23 cellular contexts compared by ENCODE assay signal in the genomic region with DNA sequence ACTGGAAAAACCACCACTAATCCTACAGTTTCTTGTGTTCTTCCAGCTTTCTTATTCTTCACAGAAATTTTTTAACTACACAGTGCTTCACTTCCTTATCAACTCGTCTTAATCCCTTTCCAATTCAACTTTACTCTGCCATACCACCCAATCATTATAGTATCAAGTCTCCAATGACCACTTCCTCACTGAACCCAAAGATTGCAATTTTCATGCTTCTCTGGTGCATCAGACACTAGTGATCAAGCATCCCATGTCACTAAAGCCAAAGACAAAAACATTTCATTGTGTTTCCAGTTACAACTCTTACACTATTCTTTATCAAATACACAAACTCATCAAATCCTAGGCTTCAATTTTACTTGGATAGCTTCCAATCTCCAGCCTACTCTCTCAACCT. TPM values are rescaled to one million over a fixed set of nuclear protein-coding genes. Genes with fewer than 3 reads are reported as not detected.
A peak's percentile ranks its signal among the peaks of the same experiment; 100 is the strongest.
DNase-seq lines count a peak whose midpoint lies in the region; ATAC-seq and TF ChIP-seq lines count a peak whose summit lies in the region.
"Had no signal": no experiment of that assay in that cellular context is flagged by ENCODE, and none has a peak within 500 bp of the region (broad histone marks: within the 10 kb centered on the region; RNA-seq: fewer than 3 reads in every experiment).

No MANE protein-coding gene starts in this region.

- no peaks in the 10 kb centered on the region for H3K9me3 ChIP-seq in hepatocyte (ENCODE audit: low read depth)
- H3K9me3 ChIP-seq: Caco-2, pancreas, sigmoid colon, tibial artery had no signal

- peaks cover 25% of the 10 kb centered on the region for H3K4me1 Mint-ChIP-seq in stimulated activated naive CD8-positive, alpha-beta T cell treated with anti-CD3 and anti-CD28 coated beads, Interleukin-15, Interleukin-2, amounts not matched to agents 100 ng/mL and 50 ng/mL, for 24 hours (ENCODE audit: low read depth)
- H3K4me1 Mint-ChIP-seq in activated naive CD8-positive, alpha-beta T cell treated with anti-CD3 and anti-CD28 coated beads for 36 hours: peaks cover 15% of the 10 kb centered on the region

- H3K9me2 ChIP-seq in hepatocyte (replicated peaks; ENCODE audit: insufficient read depth): no peaks in the 10 kb centered on the region

- 90% methylated on average over 1 of the region's 1 CpG for WGBS in hepatocyte (ENCODE audit: low lambda C conversion rate, missing lambda C conversion rate)

- DNase-seq in stimulated activated naive CD8-positive, alpha-beta T cell treated with anti-CD3 and anti-CD28 coated beads, Interleukin-15, Interleukin-2, amounts not matched to agents 100 U/mL and 50 U/mL, for 24 hours: no peak
- DNase-seq in MV-4-11 (lab: John Stamatoyannopoulos, UW) (peak; percentile 78), NCI-H2029 (lab: John Stamatoyannopoulos, UW) (no peak), islet precursor cell (no peak), hepatocyte (ENCODE audit: low spot score) (no peak)
- no peak for DNase-seq in activated naive CD8-positive, alpha-beta T cell treated with anti-CD3 and anti-CD28 coated beads for 36 hours
- DNase-seq: activated CD4-positive, alpha-beta T cell treated with anti-CD3 and anti-CD28 coated beads for 1 hour; Caco-2; dorsolateral prefrontal cortex; foreskin keratinocyte; GM23248; hypothalamus; mammary epithelial cell; natural killer cell; NCI-H1417; NCI-H526 treated with DMSO at 0.1 percent for 48 hours; pancreas; PC-9; sigmoid colon; stimulated activated naive CD4-positive, alpha-beta T cell; tibial artery had no signal

- no peaks in the 10 kb centered on the region for H3K27me3 Mint-ChIP-seq in stimulated activated naive CD8-positive, alpha-beta T cell treated with anti-CD3 and anti-CD28 coated beads, Interleukin-15, Interleukin-2, amounts not matched to agents 100 ng/mL and 50 ng/mL, for 24 hours
- H3K27me3 Mint-ChIP-seq in activated naive CD8-positive, alpha-beta T cell treated with anti-CD3 and anti-CD28 coated beads for 36 hours: no peaks in the 10 kb centered on the region

- no peak overlapping the region for H3K4me3 ChIP-seq in hepatocyte
- H3K4me3 ChIP-seq: dorsolateral prefrontal cortex, GM23248, pancreas, PC-9, sigmoid colon, tibial artery had no signal

- no peaks in the 10 kb centered on the region for H3K36me3 ChIP-seq in hepatocyte (replicated peaks; ENCODE audit: insufficient read depth, low read depth)
- H3K36me3 ChIP-seq: pancreas had no signal

- no peak for TF ChIP-seq CTCF in hepatocyte (IDR thresholded peaks at IDR 0.05; ENCODE audit: poor library complexity)

- H3K4me2 ChIP-seq in hepatocyte: no peak overlapping the region
- H3K4me2 ChIP-seq: PC-9 had no signal

- H3K27me3 ChIP-seq in hepatocyte: no peaks in the 10 kb centered on the region
- H3K27me3 ChIP-seq: dorsolateral prefrontal cortex, foreskin keratinocyte, pancreas, sigmoid colon, tibial artery had no signal

- no peak overlapping the region for H3K27ac ChIP-seq in hepatocyte
- H3K27ac ChIP-seq: foreskin keratinocyte, GM23248, pancreas, PC-9, sigmoid colon, tibial artery had no signal

- no peaks in the 10 kb centered on the region for H3K9me3 Mint-ChIP-seq in stimulated activated naive CD8-positive, alpha-beta T cell treated with anti-CD3 and anti-CD28 coated beads, Interleukin-15, Interleukin-2, amounts not matched to agents 100 ng/mL and 50 ng/mL, for 24 hours
- peaks cover 3% of the 10 kb centered on the region for H3K9me3 Mint-ChIP-seq in activated naive CD8-positive, alpha-beta T cell treated with anti-CD3 and anti-CD28 coated beads for 36 hours
- H3K9me3 Mint-ChIP-seq: natural killer cell; T-helper 1 cell treated with Interleukin-12 subunit alpha and Interleukin-12 subunit beta and Interleukin-4 antibody, amounts not matched to agents 30 μg/mL and 1 μg/mL, for 36 hours had no signal

- H3K79me2 ChIP-seq in hepatocyte: peaks cover 80% of the 10 kb centered on the region

- no peak overlapping the region for H2AFZ ChIP-seq in hepatocyte
- H2AFZ ChIP-seq: GM23248, PC-9 had no signal

- H3K36me3 Mint-ChIP-seq in stimulated activated naive CD8-positive, alpha-beta T cell treated with anti-CD3 and anti-CD28 coated beads, Interleukin-15, Interleukin-2, amounts not matched to agents 100 ng/mL and 50 ng/mL, for 24 hours (ENCODE audit: low read depth): peaks cover 60% of the 10 kb centered on the region
- peaks cover 42% of the 10 kb centered on the region for H3K36me3 Mint-ChIP-seq in activated naive CD8-positive, alpha-beta T cell treated with anti-CD3 and anti-CD28 coated beads for 36 hours
- H3K36me3 Mint-ChIP-seq: natural killer cell had no signal

- no peak for ATAC-seq in stimulated activated naive CD8-positive, alpha-beta T cell treated with anti-CD3 and anti-CD28 coated beads, Interleukin-15, Interleukin-2, amounts not matched to agents 100 U/mL and 50 U/mL, for 24 hours
- ATAC-seq: foreskin keratinocyte, natural killer cell, pancreas had no signal

- H4K20me1 ChIP-seq in hepatocyte (ENCODE audit: insufficient read depth, poor library complexity, severe bottlenecking): peaks cover 3% of the 10 kb centered on the region

- H3K4me1 ChIP-seq in hepatocyte (ENCODE audit: insufficient read depth): no peaks in the 10 kb centered on the region
- H3K4me1 ChIP-seq: Caco-2, foreskin keratinocyte, pancreas, sigmoid colon, tibial artery had no signal

- peak overlapping the region; percentile 8 for H3K27ac Mint-ChIP-seq in stimulated activated naive CD8-positive, alpha-beta T cell treated with anti-CD3 and anti-CD28 coated beads, Interleukin-15, Interleukin-2, amounts not matched to agents 100 ng/mL and 50 ng/mL, for 24 hours
- H3K27ac Mint-ChIP-seq in activated naive CD8-positive, alpha-beta T cell treated with anti-CD3 and anti-CD28 coated beads for 36 hours: peak overlapping the region; percentile 23
- H3K27ac Mint-ChIP-seq: natural killer cell; T-helper 1 cell treated with Interleukin-12 subunit alpha and Interleukin-12 subunit beta and Interleukin-4 antibody, amounts not matched to agents 30 μg/mL and 1 μg/mL, for 36 hours had no signal

- no peak overlapping the region for H3K4me3 Mint-ChIP-seq in stimulated activated naive CD8-positive, alpha-beta T cell treated with anti-CD3 and anti-CD28 coated beads, Interleukin-15, Interleukin-2, amounts not matched to agents 100 ng/mL and 50 ng/mL, for 24 hours
- no peak overlapping the region for H3K4me3 Mint-ChIP-seq in activated naive CD8-positive, alpha-beta T cell treated with anti-CD3 and anti-CD28 coated beads for 36 hours
- H3K4me3 Mint-ChIP-seq: natural killer cell; T-helper 1 cell treated with Interleukin-12 subunit alpha and Interleukin-12 subunit beta and Interleukin-4 antibody, amounts not matched to agents 30 μg/mL and 1 μg/mL, for 36 hours had no signal

RNA-seq across cellular contexts. Expression of gene CHAC2, which starts 9.5 kb away (rescaled TPM):
- 10 to 100 TPM; 28.0 to 29.6 TPM for total RNA-seq in activated naive CD8-positive, alpha-beta T cell treated with anti-CD3 and anti-CD28 coated beads for 36 hours
- total RNA-seq in hepatocyte: 2.1 and 3.5 TPM in 2 replicates
- 2.1 and 3.8 TPM in 2 replicates for polyA plus RNA-seq in hepatocyte

RNA-seq across cellular contexts. Expression of gene ASB3, which starts 9.6 kb away (rescaled TPM):
- total RNA-seq in activated naive CD8-positive, alpha-beta T cell treated with anti-CD3 and anti-CD28 coated beads for 36 hours: 10 to 100 TPM; 18.6 to 19.6 TPM
- 14.8 and 17.6 TPM in 2 replicates for total RNA-seq in hepatocyte
- 12.2 and 13.9 TPM in 2 replicates for polyA plus RNA-seq in hepatocyte

RNA-seq across cellular contexts. Expression of gene ERLEC1, which starts 9.7 kb away (rescaled TPM):
- 10 to 100 TPM; 17.5 to 18.6 TPM for total RNA-seq in activated naive CD8-positive, alpha-beta T cell treated with anti-CD3 and anti-CD28 coated beads for 36 hours
- 73.0 and 75.3 TPM in 2 replicates for total RNA-seq in hepatocyte
- polyA plus RNA-seq in hepatocyte: 63.6 and 73.2 TPM in 2 replicates
